In genomic region chr7:2398506-2398905, GRCh38 we compare ENCODE assay signal across 22 cellular contexts. TPM values are rescaled to one million over a fixed set of nuclear protein-coding genes. Genes with fewer than 3 reads are reported as not detected.
DNase-seq lines count a peak whose midpoint lies in the region; ATAC-seq, FAIRE-seq and TF ChIP-seq lines count a peak whose summit lies in the region.
"Had no signal": no experiment of that assay in that cellular context is flagged by ENCODE, and none has a peak within 500 bp of the region (broad histone marks: within the 10 kb centered on the region; RNA-seq: fewer than 3 reads in every experiment).

No MANE protein-coding gene starts in this region.

- H3K9me3 ChIP-seq in HepG2 (ENCODE audit: low read length), result no peaks in the 10 kb centered on the region
- H3K9me3 ChIP-seq in right lobe of liver, result no peaks in the 10 kb centered on the region
- H3K9me3 ChIP-seq in tibial nerve, result no peaks in the 10 kb centered on the region
- H3K9me3 ChIP-seq: A549, BE2C, SK-N-SH had no signal

- peaks cover 7% of the 10 kb centered on the region for H3K4me1 Mint-ChIP-seq in neural crest cell

- TF ChIP-seq RAD21 in HepG2 (CRISPR knock-in tag; IDR thresholded peaks at IDR 0.05), result no peak

- H3K4me3 ChIP-seq in HepG2 (replicated peaks in 1 of 3; ENCODE audit: insufficient read depth in 1 of 3, low read depth in 2 of 3, low read length in 3 of 3), result no peak overlapping the region
- H3K4me3 ChIP-seq in right lobe of liver, result no peak overlapping the region
- H3K4me3 ChIP-seq in tibial nerve, result no peak overlapping the region
- H3K4me3 ChIP-seq: A549, K562 had no signal

- no peaks in the 10 kb centered on the region for H4K20me1 ChIP-seq in HepG2 (ENCODE audit: insufficient read depth, low read length)

- H3K9ac ChIP-seq in HepG2 (ENCODE audit: insufficient read depth, low read depth, low read length), result no peak overlapping the region
- H3K9ac ChIP-seq: SK-N-SH had no signal

- intact Hi-C loops in HepG2 (cut with micrococcal nuclease; ENCODE audit: unreplicated experiment), result loop anchor here (5.0 kb wide), 1 partner anchor 36 kb away; no protein-coding TSS in a partner anchor
- intact Hi-C loops in right lobe of liver (cut with DNase I), result no loop called here

- no peaks in the 10 kb centered on the region for H3K27me3 ChIP-seq in HepG2 (ENCODE audit: control insufficient read depth in 1 of 2, insufficient read depth in 2 of 2, low read length in 2 of 2)
- no peaks in the 10 kb centered on the region for H3K27me3 ChIP-seq in right lobe of liver
- no peaks in the 10 kb centered on the region for H3K27me3 ChIP-seq in tibial nerve
- H3K27me3 ChIP-seq: BE2C had no signal

- peaks cover 48% of the 10 kb centered on the region for H3K4me1 ChIP-seq in HepG2 (ENCODE audit: insufficient read depth, low read length)
- H3K4me1 ChIP-seq in right lobe of liver, result peaks cover 0 to 25% (median 0%) of the 10 kb centered on the region in 4 donors
- H3K4me1 ChIP-seq in tibial nerve, result peaks cover 0 to 40% (median 18%) of the 10 kb centered on the region in 4 donors

- H3K27ac ChIP-seq in HepG2 (ENCODE audit: extremely low read length, insufficient read depth, low read length) (no peak overlapping the region), right lobe of liver (no peak overlapping the region), tibial nerve (no peak overlapping the region)
- H3K27ac ChIP-seq: A549 had no signal

- DNase-seq in HepG2 (ENCODE audit: low spot score) (no peak), right lobe of liver (no peak), NCI-H226 (peak; percentile 53), neural crest cell (ENCODE audit: low read depth, low spot score) (no peak), NCI-H2196 treated with DMSO at 0.1 percent for 48 hours (lab: John Stamatoyannopoulos, UW; ENCODE audit: unreplicated experiment) (no peak), SIG-M5 (lab: John Stamatoyannopoulos, UW) (no peak), tibial nerve (ENCODE audit: low spot score in 2 of 2) (no peak)
- DNase-seq: BE2C; CD4-positive, alpha-beta T cell; COR-L47; DMS79; NCI-H1092; NCI-H1436 treated with DMSO at 0.1 percent for 48 hours; NCI-H1930; NCI-H446 treated with DMSO at 0.1 percent for 48 hours; NCI-H526 treated with DMSO at 0.1 percent for 48 hours; PC-3; SHP77 treated with DMSO at 0.1 percent for 48 hours; SK-N-SH had no signal

- BruUV-seq in HepG2 (replicated peaks; lab: Mats Ljungman, UMichigan), result no TSS peak

- H3K4me2 ChIP-seq in HepG2 (ENCODE audit: low read depth, low read length), result no peak overlapping the region
- H3K4me2 ChIP-seq: A549 had no signal

- WGBS in HepG2 (ENCODE audit: low lambda C conversion rate), result 15% methylated on average over 4 of the region's 4 CpGs
- WGBS in right lobe of liver (ENCODE audit: insufficient coverage, low coverage, low lambda C conversion rate, missing lambda C conversion rate), result 90% methylated on average over 4 of the region's 4 CpGs
- 93% methylated on average over 4 of the region's 4 CpGs for WGBS in tibial nerve, 2 donors

- peak; percentile 23 for TF ChIP-seq CTCF in HepG2 (CRISPR knock-in tag; IDR thresholded peaks at IDR 0.05)
- no peak for TF ChIP-seq CTCF in right lobe of liver (IDR thresholded peaks at IDR 0.05)
- TF ChIP-seq CTCF in neural crest cell (conservative IDR thresholded peaks at IDR 0.05), result no peak
- no peak for TF ChIP-seq CTCF in tibial nerve (IDR thresholded peaks at IDR 0.05)

- no peaks in the 10 kb centered on the region for H3K9me3 Mint-ChIP-seq in neural crest cell
- H3K9me3 Mint-ChIP-seq: CD4-positive, alpha-beta T cell had no signal

- H3K79me2 ChIP-seq in HepG2 (ENCODE audit: insufficient read depth, low read length), result no peaks in the 10 kb centered on the region

- H3K36me3 Mint-ChIP-seq in neural crest cell (ENCODE audit: low read depth), result no peaks in the 10 kb centered on the region

- POLR2A ChIA-PET in HepG2 (lab: Yijun Ruan, JAX), result interaction anchor here (2.2 kb wide), 1 partner anchor 45 kb away, joined by 10 read pairs; no protein-coding TSS in a partner anchor

- ATAC-seq in HepG2, result no peak; the same call in 2 of the 3 replicates
- ATAC-seq in right lobe of liver, result no peak
- ATAC-seq: A549, K562, PC-3 had no signal

- CTCF ChIA-PET in HepG2 (lab: Yijun Ruan, JAX; ENCODE audit: low intra/inter-chr PET ratio, low total read pairs), result no interaction called here

- FAIRE-seq in HepG2 (lab: Jason Lieb, UNC), result no peak
- FAIRE-seq: A549, H54, K562 had no signal

- H3K36me3 ChIP-seq in HepG2 (replicated peaks in 1 of 2; ENCODE audit: control insufficient read depth in 1 of 2, insufficient read depth in 2 of 2, low read length in 2 of 2) (no peaks in the 10 kb centered on the region), right lobe of liver (no peaks in the 10 kb centered on the region), tibial nerve (no peaks in the 10 kb centered on the region)
- H3K36me3 ChIP-seq: BE2C had no signal

- in situ Hi-C loops in HepG2 (cut with HindIII; ENCODE audit: extremely low pct_ligation_motif_present, low pct_unique_long_range_greater_than_20kb), result no loop called here

- H3K27ac Mint-ChIP-seq in neural crest cell (ENCODE audit: unreplicated experiment), result peak overlapping the region; percentile 13
- H3K27ac Mint-ChIP-seq: CD4-positive, alpha-beta T cell had no signal

- TF ChIP-seq EP300 in HepG2 (IDR thresholded peaks at IDR 0.05; ENCODE audit: low read depth in 2 of 2, low read length in 2 of 2), result no peak
- no peak for TF ChIP-seq EP300 in HepG2 (CRISPR knock-in tag; IDR thresholded peaks at IDR 0.05; ENCODE audit: borderline replicate concordance)
- no peak for TF ChIP-seq EP300 in tibial nerve (IDR thresholded peaks at IDR 0.05)

- no peaks in the 10 kb centered on the region for H3K27me3 Mint-ChIP-seq in neural crest cell (ENCODE audit: low read depth)
- H3K27me3 Mint-ChIP-seq: CD4-positive, alpha-beta T cell had no signal

- H3K4me3 Mint-ChIP-seq in neural crest cell, result no peak overlapping the region
- H3K4me3 Mint-ChIP-seq: CD4-positive, alpha-beta T cell had no signal

- no peak overlapping the region for H2AFZ ChIP-seq in HepG2 (ENCODE audit: low read length)

- TF ChIP-seq POLR2A in HepG2 (IDR thresholded peaks at IDR 0.05; ENCODE audit: insufficient read depth in 1 of 2, low read depth in 2 of 2, low read length in 2 of 2), result no peak
- TF ChIP-seq POLR2A in right lobe of liver (IDR thresholded peaks at IDR 0.05), result no peak
- TF ChIP-seq POLR2A in tibial nerve (IDR thresholded peaks at IDR 0.05), result no peak

TF ChIP-seq in HepG2, 621 proteins besides CTCF, POLR2A, EP300 and RAD21 (continues in another document):
- no peak for TF ChIP-seq ZFX (CRISPR knock-in tag; IDR thresholded peaks at IDR 0.05; ENCODE audit: low read depth)

RNA-seq across cellular contexts. Expression of gene CHST12, which starts 4.9 kb away (rescaled TPM):
- 3.7 and 6.4 TPM in 2 replicates for total RNA-seq in HepG2 (2016; rRNA removed; fragmentation: Illumina TruSeq; extraction: Trizol)
- 1.4 and 1.5 TPM in 2 replicates for total RNA-seq in HepG2 (2016; cell fraction: cytosol; rRNA removed; fragmentation: Illumina TruSeq; extraction: Trizol; ENCODE audit: low read depth)
- total RNA-seq in HepG2 (2016; cell fraction: insoluble cytoplasmic fraction; rRNA removed; fragmentation: Illumina TruSeq; extraction: Trizol), result 3.5 and 6.3 TPM in 2 replicates
- total RNA-seq in HepG2 (2016; cell fraction: membrane; rRNA removed; fragmentation: Illumina TruSeq; extraction: Trizol), result 3.9 and 4.8 TPM in 2 replicates
- total RNA-seq in HepG2 (2016; cell fraction: nucleus; rRNA removed; fragmentation: Illumina TruSeq; extraction: Trizol), result 5.8 and 6.9 TPM in 2 replicates
- 15.8 and 17.0 TPM in 2 replicates for polyA plus RNA-seq in HepG2 (2011; rRNA removed)
- polyA plus RNA-seq in HepG2 (2011; cell fraction: cytosol; rRNA removed), result 14.4 and 28.9 TPM in 2 replicates
- 16.3 and 21.2 TPM in 2 replicates for polyA plus RNA-seq in HepG2 (2011; cell fraction: nucleus; rRNA removed)
- 8.1 and 11.8 TPM in 2 replicates for polyA plus RNA-seq in HepG2 (2012)
- polyA plus RNA-seq in HepG2 (2016; cell fraction: cytosol; fragmentation: Illumina TruSeq; extraction: Trizol; ENCODE audit: low read depth), result 3.3 and 4.7 TPM in 2 replicates
- 5.7 and 8.1 TPM in 2 replicates for polyA plus RNA-seq in HepG2 (2016; cell fraction: insoluble cytoplasmic fraction; fragmentation: Illumina TruSeq; extraction: Trizol; ENCODE audit: low read depth)
- polyA plus RNA-seq in HepG2 (2016; cell fraction: membrane; fragmentation: Illumina TruSeq; extraction: Trizol; ENCODE audit: low read depth), result 5.6 and 6.2 TPM in 2 replicates
- polyA plus RNA-seq in HepG2 (2016; cell fraction: nucleus; fragmentation: Illumina TruSeq; extraction: Trizol; ENCODE audit: insufficient read depth, low read depth), result 21.2 and 23.6 TPM in 2 replicates
- 12.0 and 35.8 TPM in 2 replicates for polyA minus RNA-seq in HepG2 (2011; rRNA and poly(A)+ RNA removed; ENCODE audit: low replicate concordance)
- 12.9 and 20.5 TPM in 2 replicates for polyA minus RNA-seq in HepG2 (2011; cell fraction: cytosol; rRNA and poly(A)+ RNA removed)
- polyA minus RNA-seq in HepG2 (2011; cell fraction: nucleus; rRNA and poly(A)+ RNA removed), result 5.7 TPM in 2 replicates
- 1 to 10 TPM; 3.0 to 7.9 (median 5.7) TPM for total RNA-seq in right lobe of liver
- total RNA-seq in neural crest cell, result 13.5 and 15.0 TPM in 2 replicates
- total RNA-seq in tibial nerve, result 10 to 100 TPM; 21.0 to 29.9 (median 29.3) TPM

RNA-seq across cellular contexts. Expression of gene EIF3B, which starts 43.9 kb away (rescaled TPM):
- total RNA-seq in HepG2 (2016; rRNA removed; fragmentation: Illumina TruSeq; extraction: Trizol) (241 and 244 TPM in 2 replicates), right lobe of liver (10 to 100 TPM; 61.6 to 93.3 (median 68.3) TPM), neural crest cell (218 and 224 TPM in 2 replicates), tibial nerve (100 to 1,000 TPM; 124 to 232 (median 147) TPM)
- 49.6 and 52.0 TPM in 2 replicates for total RNA-seq in HepG2 (2016; cell fraction: cytosol; rRNA removed; fragmentation: Illumina TruSeq; extraction: Trizol; ENCODE audit: low read depth)
- total RNA-seq in HepG2 (2016; cell fraction: insoluble cytoplasmic fraction; rRNA removed; fragmentation: Illumina TruSeq; extraction: Trizol), result 219 and 236 TPM in 2 replicates
- 63.0 and 67.9 TPM in 2 replicates for total RNA-seq in HepG2 (2016; cell fraction: membrane; rRNA removed; fragmentation: Illumina TruSeq; extraction: Trizol)
- total RNA-seq in HepG2 (2016; cell fraction: nucleus; rRNA removed; fragmentation: Illumina TruSeq; extraction: Trizol), result 134 and 151 TPM in 2 replicates
- 91.2 and 92.2 TPM in 2 replicates for polyA plus RNA-seq in HepG2 (2011; rRNA removed)
- 70.3 and 78.7 TPM in 2 replicates for polyA plus RNA-seq in HepG2 (2011; cell fraction: cytosol; rRNA removed)
- polyA plus RNA-seq in HepG2 (2011; cell fraction: nucleus; rRNA removed), result 243 and 250 TPM in 2 replicates
- 151 and 176 TPM in 2 replicates for polyA plus RNA-seq in HepG2 (2012)
- polyA plus RNA-seq in HepG2 (2016; cell fraction: cytosol; fragmentation: Illumina TruSeq; extraction: Trizol; ENCODE audit: low read depth), result 11.2 and 14.3 TPM in 2 replicates
- polyA plus RNA-seq in HepG2 (2016; cell fraction: insoluble cytoplasmic fraction; fragmentation: Illumina TruSeq; extraction: Trizol; ENCODE audit: low read depth), result 177 and 198 TPM in 2 replicates
- polyA plus RNA-seq in HepG2 (2016; cell fraction: membrane; fragmentation: Illumina TruSeq; extraction: Trizol; ENCODE audit: low read depth), result 27.4 and 32.0 TPM in 2 replicates
- 244 and 264 TPM in 2 replicates for polyA plus RNA-seq in HepG2 (2016; cell fraction: nucleus; fragmentation: Illumina TruSeq; extraction: Trizol; ENCODE audit: insufficient read depth, low read depth)
- 152 and 244 TPM in 2 replicates for polyA minus RNA-seq in HepG2 (2011; rRNA and poly(A)+ RNA removed; ENCODE audit: low replicate concordance)
- polyA minus RNA-seq in HepG2 (2011; cell fraction: cytosol; rRNA and poly(A)+ RNA removed), result 100 and 101 TPM in 2 replicates
- 124 and 130 TPM in 2 replicates for polyA minus RNA-seq in HepG2 (2011; cell fraction: nucleus; rRNA and poly(A)+ RNA removed)
